1 cellular context compared by ENCODE assay signal in the genomic region with DNA sequence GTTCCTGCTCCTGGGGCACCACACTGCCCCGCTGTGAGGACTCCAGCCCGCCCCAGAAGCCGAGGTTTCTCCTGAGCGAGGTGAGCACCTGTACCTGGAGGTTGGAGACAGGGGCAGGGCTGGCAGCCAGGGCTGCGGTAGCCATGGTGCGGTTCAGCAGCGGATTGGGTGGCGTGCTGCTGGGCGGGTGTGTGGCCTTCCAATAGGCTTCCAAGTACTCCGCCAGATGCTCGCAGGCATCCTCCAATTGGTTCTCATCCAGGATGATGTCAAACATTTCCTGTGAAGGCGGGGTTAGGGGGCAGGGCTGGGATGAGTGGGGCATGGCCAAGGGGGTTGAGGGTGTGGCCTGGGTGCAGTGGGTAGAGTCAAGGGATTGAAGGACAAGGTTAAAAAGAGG.
TF ChIP-seq lines count a peak whose summit lies in the region.

No MANE protein-coding gene starts in this region.

TF ChIP-seq in A549, 52 proteins besides CTCF, POLR2A, EP300 and RAD21 (continued from another document):
- TF ChIP-seq, protein P1, sequence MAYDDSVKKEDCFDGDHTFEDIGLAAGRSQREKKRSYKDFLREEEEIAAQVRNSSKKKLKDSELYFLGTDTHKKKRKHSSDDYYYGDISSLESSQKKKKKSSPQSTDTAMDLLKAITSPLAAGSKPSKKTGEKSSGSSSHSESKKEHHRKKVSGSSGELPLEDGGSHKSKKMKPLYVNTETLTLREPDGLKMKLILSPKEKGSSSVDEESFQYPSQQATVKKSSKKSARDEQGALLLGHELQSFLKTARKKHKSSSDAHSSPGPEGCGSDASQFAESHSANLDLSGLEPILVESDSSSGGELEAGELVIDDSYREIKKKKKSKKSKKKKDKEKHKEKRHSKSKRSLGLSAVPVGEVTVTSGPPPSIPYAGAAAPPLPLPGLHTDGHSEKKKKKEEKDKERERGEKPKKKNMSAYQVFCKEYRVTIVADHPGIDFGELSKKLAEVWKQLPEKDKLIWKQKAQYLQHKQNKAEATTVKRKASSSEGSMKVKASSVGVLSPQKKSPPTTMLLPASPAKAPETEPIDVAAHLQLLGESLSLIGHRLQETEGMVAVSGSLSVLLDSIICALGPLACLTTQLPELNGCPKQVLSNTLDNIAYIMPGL (CRISPR knock-in tag; IDR thresholded peaks at IDR 0.05; ENCODE audit: borderline replicate concordance), result no peak
- no peak for TF ChIP-seq HOXB13 (CRISPR knock-in tag; IDR thresholded peaks at IDR 0.05; ENCODE audit: low read depth)
- no peak for TF ChIP-seq GATA3 (IDR thresholded peaks at IDR 0.05; ENCODE audit: borderline replicate concordance)
- no peak for TF ChIP-seq CHD4 (IDR thresholded peaks at IDR 0.05; ENCODE audit: borderline replicate concordance)
- TF ChIP-seq BHLHE40 (IDR thresholded peaks at IDR 0.05; ENCODE audit: low read depth, low read length), result no peak
- no peak for TF ChIP-seq KDM5A (IDR thresholded peaks at IDR 0.05)
- TF ChIP-seq, protein P2, sequence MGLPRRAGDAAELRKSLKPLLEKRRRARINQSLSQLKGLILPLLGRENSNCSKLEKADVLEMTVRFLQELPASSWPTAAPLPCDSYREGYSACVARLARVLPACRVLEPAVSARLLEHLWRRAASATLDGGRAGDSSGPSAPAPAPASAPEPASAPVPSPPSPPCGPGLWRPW (IDR thresholded peaks at IDR 0.05), result no peak
- no peak for TF ChIP-seq CBX2 (IDR thresholded peaks at IDR 0.05; ENCODE audit: borderline replicate concordance, low read depth)
- TF ChIP-seq HEYL (CRISPR knock-in tag; IDR thresholded peaks at IDR 0.05), result no peak
- TF ChIP-seq, protein P3, sequence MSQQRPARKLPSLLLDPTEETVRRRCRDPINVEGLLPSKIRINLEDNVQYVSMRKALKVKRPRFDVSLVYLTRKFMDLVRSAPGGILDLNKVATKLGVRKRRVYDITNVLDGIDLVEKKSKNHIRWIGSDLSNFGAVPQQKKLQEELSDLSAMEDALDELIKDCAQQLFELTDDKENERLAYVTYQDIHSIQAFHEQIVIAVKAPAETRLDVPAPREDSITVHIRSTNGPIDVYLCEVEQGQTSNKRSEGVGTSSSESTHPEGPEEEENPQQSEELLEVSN (IDR thresholded peaks at IDR 0.05; ENCODE audit: borderline replicate concordance, low read depth), result no peak
- no peak for TF ChIP-seq RFX5 (IDR thresholded peaks at IDR 0.05)
